Comparison of ENCODE assay signal across 10 cellular contexts in the genomic region with DNA sequence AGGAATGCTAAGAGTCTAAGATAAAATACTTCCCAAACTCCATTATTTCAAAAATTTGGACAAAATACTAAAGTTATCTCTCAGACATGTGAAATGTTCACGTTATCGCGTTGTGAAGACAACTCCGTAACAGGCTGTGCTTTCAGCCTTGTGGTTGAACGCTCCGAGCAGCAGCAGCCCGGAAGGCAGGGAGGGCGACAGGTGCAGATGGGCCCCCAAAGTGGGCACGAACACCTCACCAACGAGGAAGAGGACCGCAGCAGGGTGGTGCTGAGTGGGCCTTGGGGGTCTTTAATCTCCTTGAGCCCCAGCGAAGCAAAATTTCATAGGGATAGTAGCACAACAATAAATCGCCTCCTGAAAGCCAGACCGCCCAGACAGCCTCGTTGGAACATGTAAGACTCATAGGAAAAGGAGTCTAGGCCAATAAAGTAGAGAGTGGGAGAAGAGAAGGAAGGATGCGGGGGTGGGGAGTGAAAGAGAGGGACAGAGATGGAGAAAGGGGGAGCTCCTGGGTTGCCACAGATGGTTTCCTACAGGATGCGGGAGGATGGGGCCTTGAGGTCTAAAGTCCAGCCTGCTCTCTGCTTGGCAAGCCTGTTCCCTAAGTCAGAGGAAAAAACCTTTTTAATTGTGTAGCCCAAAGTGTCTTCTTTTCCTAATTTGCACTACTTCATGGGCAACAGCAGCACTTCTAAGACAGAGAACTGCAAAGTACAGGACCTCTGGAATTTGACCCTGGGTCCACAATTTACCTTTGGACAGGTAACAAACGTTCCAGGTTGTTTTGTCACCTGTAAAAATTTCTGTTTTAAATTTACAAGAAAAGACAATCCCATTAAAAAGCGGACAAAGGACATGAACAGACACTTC. TPM values are rescaled to one million over a fixed set of nuclear protein-coding genes. Genes with fewer than 3 reads are reported as not detected.
DNase-seq lines count a peak whose midpoint lies in the region; ATAC-seq and TF ChIP-seq lines count a peak whose summit lies in the region.
"Had no signal": no experiment of that assay in that cellular context is flagged by ENCODE, and none has a peak within 500 bp of the region (broad histone marks: within the 10 kb centered on the region; RNA-seq: fewer than 3 reads in every experiment).

No MANE protein-coding gene starts in this region.

- ATAC-seq in Right ventricle myocardium inferior (peak; percentile 10), naive B cell (ENCODE audit: low read depth in 2 of 2) (no peak), HG02571 (IDR thresholded peaks at IDR 0.05; ENCODE audit: unreplicated experiment) (no peak), GM21723 (IDR thresholded peaks at IDR 0.05; ENCODE audit: unreplicated experiment) (no peak), HG02588 (IDR thresholded peaks at IDR 0.05; ENCODE audit: unreplicated experiment) (no peak)

- peak overlapping the region; percentile 76 to 92 (median 86) for H3K4me3 Mint-ChIP-seq in naive B cell

- no peak for TF ChIP-seq CTCF in epithelial cell of esophagus (IDR thresholded peaks at IDR 0.05; ENCODE audit: insufficient read depth, low read depth, low read length, missing control alignments)

- peaks cover 0 to 9% of the 10 kb centered on the region in 2 donors for H3K36me3 Mint-ChIP-seq in naive B cell

- H3K4me1 Mint-ChIP-seq in naive B cell = peaks cover 5 to 20% (median 13%) of the 10 kb centered on the region in 3 donors

- intact Hi-C loops in Right ventricle myocardium inferior (cut with DNase I) (no loop called here), cardiac septum (cut with DNase I) (no loop called here)

- H3K27me3 Mint-ChIP-seq in naive B cell = peaks cover 46 to 63% (median 54%) of the 10 kb centered on the region in 3 donors

- peaks cover 0 to 2% (median 0%) of the 10 kb centered on the region in 7 donors for H3K9me3 Mint-ChIP-seq in naive B cell

- no peak overlapping the region for H3K27ac Mint-ChIP-seq in naive B cell

- DNase-seq in Right ventricle myocardium inferior (ENCODE audit: missing footprints) (no peak), cardiac septum (ENCODE audit: low spot score) (no peak), epithelial cell of esophagus (ENCODE audit: low read depth) (peak; percentile 13), naive B cell (no peak), NCI-H345 (lab: John Stamatoyannopoulos, UW) (no peak)
- DNase-seq: activated gamma-delta T cell treated with Interleukin-2 at 50 U/mL for 16 hours had no signal

- H3K4me3 ChIP-seq in epithelial cell of esophagus (ENCODE audit: low read length) = peak overlapping the region; percentile 64

RNA-seq across cellular contexts. Expression of gene FAM110C, which starts 1.3 kb away (rescaled TPM):
- 2.9 TPM for total RNA-seq in Right ventricle myocardium inferior
- 4.0 TPM for total RNA-seq in cardiac septum
- polyA plus RNA-seq in naive B cell (ENCODE audit: low read depth in 6 of 6) = not detected
- total RNA-seq: glomerular endothelial cell had no signal
